In genomic region chr11:1827931-1828330, GRCh38 we compare ENCODE assay signal across 1 cellular context.
TF ChIP-seq lines count a peak whose summit lies in the region.

No MANE protein-coding gene starts in this region.

TF ChIP-seq in IMR-90, 13 proteins besides CTCF, POLR2A, EP300 and RAD21:
- no peak for TF ChIP-seq RFX5 (IDR thresholded peaks at IDR 0.05; ENCODE audit: low read depth, low read length)
- TF ChIP-seq CEBPB (IDR thresholded peaks at IDR 0.05; ENCODE audit: low read depth, low read length), result no peak
- TF ChIP-seq SMC3 (IDR thresholded peaks at IDR 0.05; ENCODE audit: low read depth, low read length), result no peak
- TF ChIP-seq MAZ (IDR thresholded peaks at IDR 0.05; ENCODE audit: borderline replicate concordance, low read depth, low read length), result no peak
- no peak for TF ChIP-seq ELK1 (IDR thresholded peaks at IDR 0.05; ENCODE audit: borderline replicate concordance, low read depth, low read length)
- TF ChIP-seq FOS (IDR thresholded peaks at IDR 0.05; ENCODE audit: low read depth, low read length), result no peak
- TF ChIP-seq USF2 (IDR thresholded peaks at IDR 0.05; ENCODE audit: low read depth, low read length), result no peak
- no peak for TF ChIP-seq RCOR1 (IDR thresholded peaks at IDR 0.05; ENCODE audit: insufficient replicate concordance, low read length)
- TF ChIP-seq MXI1 (IDR thresholded peaks at IDR 0.05; ENCODE audit: borderline replicate concordance, low read depth, low read length), result no peak
- TF ChIP-seq BHLHE40 (IDR thresholded peaks at IDR 0.05; ENCODE audit: low read depth, low read length), result no peak
- no peak for TF ChIP-seq MAFK (IDR thresholded peaks at IDR 0.05; ENCODE audit: low read depth, low read length)
- no peak for TF ChIP-seq CHD1 (IDR thresholded peaks at IDR 0.05; ENCODE audit: low read depth, low read length)
- no peak for TF ChIP-seq NFE2L2 (IDR thresholded peaks at IDR 0.05; ENCODE audit: low read depth, low read length)
